Comparison of ENCODE assay signal across 12 cellular contexts in genomic region chr17:3660311-3660891, GRCh38. TPM values are rescaled to one million over a fixed set of nuclear protein-coding genes. Genes with fewer than 3 reads are reported as not detected.
DNase-seq lines count a peak whose midpoint lies in the region; ATAC-seq and TF ChIP-seq lines count a peak whose summit lies in the region.
"Had no signal": no experiment of that assay in that cellular context is flagged by ENCODE, and none has a peak within 500 bp of the region (broad histone marks: within the 10 kb centered on the region; RNA-seq: fewer than 3 reads in every experiment).

No MANE protein-coding gene starts in this region.

- DNase-seq in LNCaP clone FGC (ENCODE audit: low read depth): peak; percentile 62
- no peak for DNase-seq in epithelial cell of prostate (ENCODE audit: low read depth, low spot score)
- DNase-seq in stomach: peak; percentile 69
- no peak for DNase-seq in NCI-H1694 treated with DMSO at 0.1 percent for 48 hours (lab: John Stamatoyannopoulos, UW)
- no peak for DNase-seq in DMS153 (lab: John Stamatoyannopoulos, UW)
- no peak for DNase-seq in GF-D8 (lab: John Stamatoyannopoulos, UW)
- DNase-seq: activated CD4-positive, CD25-positive, alpha-beta regulatory T cell treated with anti-CD3 and anti-CD28 coated beads, Interleukin-2, amount 50 U/mL, for 72 hours; activated T-cell treated with anti-CD3 and anti-CD28 coated beads, Interleukin-2, amount 50 U/mL, for 72 hours; NCI-H446 had no signal

- no peak overlapping the region for H3K9ac ChIP-seq in liver (ENCODE audit: low read depth in 1 of 2, low read length in 2 of 2)
- H3K9ac ChIP-seq: BLaER1 had no signal

- no peak for TF ChIP-seq EP300 in stomach (IDR thresholded peaks at IDR 0.05)

- H3K36me3 ChIP-seq in liver (ENCODE audit: control insufficient read depth in 4 of 4, insufficient read depth in 3 of 4, low read depth in 1 of 4, low read length in 3 of 4) (peaks cover 0 to 11% (median 5%) of the 10 kb centered on the region in 4 donors), stomach (peaks cover 24 to 72% (median 62%) of the 10 kb centered on the region in 4 donors)

- WGBS in liver: 69% methylated on average over 23 of the region's 23 CpGs
- WGBS in stomach, 5 donors: 46 to 78% (median 57%) methylated on average over 13 to 23 of the region's 23 CpGs

- TF ChIP-seq RAD21 in liver (IDR thresholded peaks at IDR 0.05): no peak

- no peak for TF ChIP-seq POLR2A in stomach (IDR thresholded peaks at IDR 0.05)

- H3K4me1 ChIP-seq in liver (ENCODE audit: control insufficient read depth in 4 of 4, insufficient read depth in 4 of 4, low read length in 3 of 4) (peaks cover 6 to 25% (median 7%) of the 10 kb centered on the region in 4 donors), stomach (peaks cover 32 to 80% (median 35%) of the 10 kb centered on the region in 4 donors)
- H3K4me1 ChIP-seq: BLaER1 had no signal

- H3K4me3 ChIP-seq in LNCaP clone FGC (ENCODE audit: low read depth, low read length): no peak overlapping the region
- no peak overlapping the region for H3K4me3 ChIP-seq in liver (ENCODE audit: low read depth in 1 of 3, low read length in 3 of 3)
- H3K4me3 ChIP-seq in stomach: no peak overlapping the region
- H3K4me3 ChIP-seq: BLaER1 had no signal

- intact Hi-C loops in stomach (cut with DNase I; ENCODE audit: low total_unique reads): no loop called here

- TF ChIP-seq CTCF in LNCaP clone FGC (IDR thresholded peaks at IDR 0.05; ENCODE audit: control insufficient read depth, extremely low read depth, insufficient read depth) (no peak), liver (IDR thresholded peaks at IDR 0.05; ENCODE audit: low read depth, low read length, missing input control) (no peak), stomach (IDR thresholded peaks at IDR 0.05) (no peak)

- H3K27me3 ChIP-seq in liver (ENCODE audit: control insufficient read depth in 4 of 4, insufficient read depth in 4 of 4, low read length in 3 of 4): no peaks in the 10 kb centered on the region
- no peaks in the 10 kb centered on the region for H3K27me3 ChIP-seq in stomach
- H3K27me3 ChIP-seq: BLaER1 had no signal

- H3K9me3 ChIP-seq in liver (ENCODE audit: control insufficient read depth in 4 of 4, low read length in 3 of 4): no peaks in the 10 kb centered on the region
- no peaks in the 10 kb centered on the region for H3K9me3 ChIP-seq in stomach
- H3K9me3 ChIP-seq: BLaER1 had no signal

- H3K27ac ChIP-seq in epithelial cell of prostate (peak overlapping the region; percentile 13), liver (ENCODE audit: low read depth in 1 of 2, low read length in 2 of 2) (no peak overlapping the region), stomach (peak overlapping the region; percentile 63 to 90 (median 68))
- H3K27ac ChIP-seq: BLaER1 had no signal

- no peak for ATAC-seq in HG03095 (IDR thresholded peaks at IDR 0.05; ENCODE audit: unreplicated experiment)
- ATAC-seq: activated T-cell treated with anti-CD3 and anti-CD28 coated beads, Interleukin-2, amount 50 U/mL, for 72 hours had no signal

TF ChIP-seq in liver, 16 proteins besides CTCF, POLR2A, EP300 and RAD21:
- TF ChIP-seq RXRA (IDR thresholded peaks at IDR 0.05) (peak in 1 of 2 donors; percentile 71), JUND (IDR thresholded peaks at IDR 0.05) (no peak), SP1 (IDR thresholded peaks at IDR 0.05) (peak; percentile 48), HNF4A (conservative IDR thresholded peaks at IDR 0.05) (peak; percentile 19 to 62), YY1 (IDR thresholded peaks at IDR 0.05) (no peak), GABPA (IDR thresholded peaks at IDR 0.05 in 1 of 2, conservative IDR thresholded peaks at IDR 0.05 in 1 of 2) (no peak)
TF ChIP-seq in liver: peak in this region for 3.

RNA-seq across cellular contexts. Expression of gene TAX1BP3, which starts 8.0 kb away (rescaled TPM):
- total RNA-seq in liver (10 to 100 TPM; 11.9 to 19.8 TPM), stomach (100 to 1,000 TPM in 4 of 5 donors, 10 to 100 TPM in 1; 52.7 to 229 (median 108) TPM)
- polyA plus RNA-seq in liver (10 to 100 TPM; 20.1 to 27.7 TPM), stomach (100 to 1,000 TPM; 114 to 267 (median 235) TPM)

RNA-seq across cellular contexts. Expression of gene EMC6, which starts 8.2 kb away (rescaled TPM):
- 10 to 100 TPM; 12.3 to 15.3 TPM for total RNA-seq in liver
- 100 to 1,000 TPM in 1 of 2 donors, 10 to 100 TPM in 1; 80.0 to 107 TPM for polyA plus RNA-seq in liver
- 10 to 100 TPM in 2 of 5 donors, 1 to 10 TPM in 1, not detected in 2; 2.6 to 28.6 (median 19.1) TPM for total RNA-seq in stomach
- 10 to 100 TPM; 60.2 to 75.6 (median 75.3) TPM for polyA plus RNA-seq in stomach

RNA-seq across cellular contexts. Expression of gene CTNS, which starts 23.8 kb away (rescaled TPM):
- total RNA-seq in liver (10 to 100 TPM in 1 of 2 donors, 1 to 10 TPM in 1; 8.1 to 15.3 TPM), stomach (10 to 100 TPM; 10.5 to 74.5 (median 18.0) TPM)
- polyA plus RNA-seq in liver (10 to 100 TPM in 1 of 2 donors, 1 to 10 TPM in 1; 6.6 to 11.0 TPM), stomach (1 to 10 TPM; 4.0 to 9.2 (median 5.4) TPM)

RNA-seq across cellular contexts. Expression of gene SHPK, which starts 24.4 kb away (rescaled TPM):
- total RNA-seq in liver (10 to 100 TPM in 1 of 2 donors, 1 to 10 TPM in 1; 9.3 to 66.6 TPM), stomach (10 to 100 TPM; 10.5 to 29.4 (median 12.3) TPM)
- polyA plus RNA-seq in liver (10 to 100 TPM; 16.5 to 17.4 TPM), stomach (1 to 10 TPM; 4.9 to 5.5 (median 5.1) TPM)

RNA-seq across cellular contexts. Expression of gene P2RX5, which starts 35.6 kb away (rescaled TPM):
- total RNA-seq in liver (1 to 10 TPM; 1.2 to 1.8 TPM), stomach (10 to 100 TPM in 1 of 5 donors, 1 to 10 TPM in 3, not detected in 1; 3.7 to 37.5 (median 7.1) TPM)
- polyA plus RNA-seq in liver (1 to 10 TPM in 1 of 2 donors, under 1 TPM in 1; 0.31 to 1.1 TPM), stomach (1 to 10 TPM in 2 of 3 donors, not detected in 1; 1.1 to 7.1 TPM)

Comparison
In these comparisons a context has a peak if more than half of its experiments do, and no peak if none do; other contexts are left out.
1. DNase-seq: peak in LNCaP clone FGC (single experiment) and stomach (single experiment); none in epithelial cell of prostate (single experiment), NCI-H1694 treated with DMSO at 0.1 percent for 48 hours (single experiment), DMS153 (single experiment) and GF-D8 (single experiment).
2. H3K27ac ChIP-seq: peak in epithelial cell of prostate (single experiment) and stomach (5 of 5); none in liver (0 of 2).